Comparison of ENCODE assay signal across 18 cellular contexts in the genomic region with DNA sequence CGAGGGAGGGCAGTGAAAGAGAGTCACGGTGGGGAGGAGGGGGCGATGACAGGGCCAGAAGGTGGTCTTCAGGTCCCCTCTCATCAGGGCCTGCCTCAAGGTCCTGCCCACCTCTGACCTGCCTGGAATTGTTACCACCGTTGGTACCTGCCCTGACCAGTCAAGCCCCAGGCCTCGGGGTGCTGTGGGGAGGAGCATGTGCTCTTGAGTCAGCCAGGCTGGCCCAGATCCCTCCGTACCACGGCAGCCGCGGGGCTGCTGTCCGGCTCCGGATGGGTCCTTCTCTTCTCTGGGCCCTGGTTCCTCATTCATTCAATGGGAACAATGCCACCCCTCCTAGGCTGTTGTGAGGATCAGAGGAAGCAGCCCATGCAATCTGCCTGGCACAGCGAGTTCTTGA. TPM values are rescaled to one million over a fixed set of nuclear protein-coding genes. Genes with fewer than 3 reads are reported as not detected.
A peak's percentile ranks its signal among the peaks of the same experiment; 100 is the strongest.
DNase-seq lines count a peak whose midpoint lies in the region; ATAC-seq and TF ChIP-seq lines count a peak whose summit lies in the region.
"Had no signal": no experiment of that assay in that cellular context is flagged by ENCODE, and none has a peak within 500 bp of the region (broad histone marks: within the 10 kb centered on the region; RNA-seq: fewer than 3 reads in every experiment).

No MANE protein-coding gene starts in this region.

- ATAC-seq in HCT116: peak; percentile 35; the same call in 1 of the 2 replicates
- peak in 3 of 4 donors; percentile 17 to 27 (median 21) for ATAC-seq in right lobe of liver
- no peak for ATAC-seq in GM21381 (IDR thresholded peaks at IDR 0.05; ENCODE audit: unreplicated experiment)
- ATAC-seq: activated naive CD4-positive, alpha-beta T cell treated with anti-CD3 and anti-CD28 coated beads, Interleukin-2, amount 50 U/mL, for 72 hours had no signal

- TF ChIP-seq POLR2A in HCT116 (IDR thresholded peaks at IDR 0.05; ENCODE audit: borderline replicate concordance, extremely low read depth, insufficient read depth, insufficient read length): no peak
- TF ChIP-seq POLR2A in adrenal gland (IDR thresholded peaks at IDR 0.05): no peak
- no peak for TF ChIP-seq POLR2A in right lobe of liver (IDR thresholded peaks at IDR 0.05)
- no peak for TF ChIP-seq POLR2A in stomach (IDR thresholded peaks at IDR 0.05)

- no peaks in the 10 kb centered on the region for H3K4me1 ChIP-seq in HCT116 (ENCODE audit: control insufficient read depth in 1 of 2, insufficient read depth in 2 of 2, low read length in 2 of 2)
- no peaks in the 10 kb centered on the region for H3K4me1 ChIP-seq in adrenal gland (replicated peaks in 1 of 2)
- H3K4me1 ChIP-seq in right lobe of liver: peaks cover 0 to 6% (median 0%) of the 10 kb centered on the region in 4 donors
- no peaks in the 10 kb centered on the region for H3K4me1 ChIP-seq in stomach
- H3K4me1 ChIP-seq in colonic mucosa: no peaks in the 10 kb centered on the region
- H3K4me1 ChIP-seq: prostate gland had no signal

- CTCF ChIA-PET in HCT116 (lab: Charles Lee): no interaction called here

- no peak for TF ChIP-seq EP300 in stomach (IDR thresholded peaks at IDR 0.05)

- no peak overlapping the region for H3K4me2 ChIP-seq in HCT116 (ENCODE audit: low read length)
- H3K4me2 ChIP-seq: hepatocyte had no signal

- no peaks in the 10 kb centered on the region for H3K27me3 ChIP-seq in HCT116 (ENCODE audit: insufficient read depth, low read length)
- no peaks in the 10 kb centered on the region for H3K27me3 ChIP-seq in adrenal gland
- no peaks in the 10 kb centered on the region for H3K27me3 ChIP-seq in right lobe of liver
- no peaks in the 10 kb centered on the region for H3K27me3 ChIP-seq in stomach
- H3K27me3 ChIP-seq in colonic mucosa: no peaks in the 10 kb centered on the region
- H3K27me3 ChIP-seq: hepatocyte had no signal

- RAD21 ChIA-PET in HCT116 (lab: Charles Lee; ENCODE audit: low non-redundant PET in 1 of 2, low total read pairs in 2 of 2, uncharacterized antibody in 2 of 2, unreplicated experiment in 2 of 2): no interaction called here

- intact Hi-C loops in HCT116 (cut with micrococcal nuclease) (no loop called here), adrenal gland (cut with DNase I) (no loop called here), right lobe of liver (cut with DNase I) (no loop called here), stomach (cut with DNase I; ENCODE audit: low total_unique reads) (no loop called here), colonic mucosa (cut with DNase I) (no loop called here)

- POLR2A ChIA-PET in HCT116 (lab: Charles Lee): no interaction called here

- H4K20me1 ChIP-seq in HCT116 (ENCODE audit: insufficient read depth): no peaks in the 10 kb centered on the region

- H2AFZ ChIP-seq in HCT116 (ENCODE audit: low read depth, low read length, poor library complexity, severe bottlenecking): no peak overlapping the region
- H2AFZ ChIP-seq: hepatocyte had no signal

- no peaks in the 10 kb centered on the region for H3K9me2 ChIP-seq in HCT116 (ENCODE audit: insufficient read depth)

- TF ChIP-seq CTCF in HCT116 (IDR thresholded peaks at IDR 0.05 in 2 of 3, conservative IDR thresholded peaks at IDR 0.05 in 1 of 3; ENCODE audit: borderline replicate concordance in 1 of 3, insufficient read depth in 1 of 3, low read depth in 2 of 3, low read length in 2 of 3) (no peak), adrenal gland (IDR thresholded peaks at IDR 0.05) (no peak), right lobe of liver (IDR thresholded peaks at IDR 0.05) (no peak), stomach (IDR thresholded peaks at IDR 0.05) (no peak), colonic mucosa (IDR thresholded peaks at IDR 0.05) (no peak)

- H3K9ac ChIP-seq in HCT116 (ENCODE audit: low read length) (no peak overlapping the region), colonic mucosa (ENCODE audit: low read depth in 2 of 2, low read length in 2 of 2) (no peak overlapping the region)

- H3K4me3 ChIP-seq in HCT116 (replicated peaks in 1 of 2; ENCODE audit: low read depth in 1 of 2, low read length in 2 of 2) (no peak overlapping the region), adrenal gland (no peak overlapping the region), right lobe of liver (no peak overlapping the region), stomach (no peak overlapping the region), colonic mucosa (no peak overlapping the region)
- H3K4me3 ChIP-seq: hepatocyte, prostate gland had no signal

- DNase-seq in HCT116 (ENCODE audit: low read depth, low spot score) (no peak), adrenal gland (peak in 4 of 7 donors; percentile 47 to 59 (median 52)), right lobe of liver (peak in 1 of 3 donors; percentile 36), stomach (peak; percentile 24), colonic mucosa (no peak)
- DNase-seq in activated naive CD4-positive, alpha-beta T cell treated with anti-CD3 and anti-CD28 coated beads, Interleukin-2, amount 50 U/mL, for 16 hours: no peak
- DNase-seq: activated CD4-positive, alpha-beta T cell treated with anti-CD3 and anti-CD28 coated beads, Interleukin-2, amount 50 U/mL, for 48 hours; activated T-cell treated with anti-CD3 and anti-CD28 coated beads, Interleukin-2, amount 50 U/mL, for 1 hour; COR-L47; EL; mesendoderm; NCI-H1436 treated with DMSO at 0.1 percent for 48 hours; SIG-M5; WERI-Rb-1 had no signal

- no TSS peak for BruUV-seq in HCT116 (replicated peaks; lab: Mats Ljungman, UMichigan)

- H3K9me3 ChIP-seq in HCT116 (ENCODE audit: control insufficient read depth in 1 of 2, insufficient read depth in 1 of 2, low read depth in 1 of 2, low read length in 2 of 2): no peaks in the 10 kb centered on the region
- H3K9me3 ChIP-seq in adrenal gland (replicated peaks in 1 of 3): no peaks in the 10 kb centered on the region
- H3K9me3 ChIP-seq in right lobe of liver: no peaks in the 10 kb centered on the region
- H3K9me3 ChIP-seq in stomach: no peaks in the 10 kb centered on the region
- no peaks in the 10 kb centered on the region for H3K9me3 ChIP-seq in colonic mucosa
- H3K9me3 ChIP-seq: prostate gland had no signal

- 0 out of 4 replicates have a peak, but pooled peaks cover under 1 to 3% of the 10 kb centered on the region in 2 experiments for H3K36me3 ChIP-seq in HCT116 (ENCODE audit: control insufficient read depth in 1 of 2, insufficient read depth in 2 of 2, low read length in 2 of 2)
- H3K36me3 ChIP-seq in adrenal gland (replicated peaks in 1 of 2): no peaks in the 10 kb centered on the region
- no peaks in the 10 kb centered on the region for H3K36me3 ChIP-seq in right lobe of liver
- H3K36me3 ChIP-seq in stomach: peaks cover 0 to 19% (median 9%) of the 10 kb centered on the region in 4 donors
- no peaks in the 10 kb centered on the region for H3K36me3 ChIP-seq in colonic mucosa
- H3K36me3 ChIP-seq: prostate gland, WERI-Rb-1 had no signal

- 48 to 83% (median 70%) methylated on average over 5 to 12 of the region's 12 CpGs for WGBS in adrenal gland, 4 donors
- WGBS in right lobe of liver (ENCODE audit: insufficient coverage, low coverage, low lambda C conversion rate, missing lambda C conversion rate): 67% methylated on average over 3 of the region's 12 CpGs
- WGBS in stomach, 5 donors: 61 to 76% (median 70%) methylated on average over 5 to 12 of the region's 12 CpGs

- H3K27ac ChIP-seq in HCT116 (ENCODE audit: low read depth, low read length) (no peak overlapping the region), adrenal gland (no peak overlapping the region), right lobe of liver (no peak overlapping the region), stomach (no peak overlapping the region), colonic mucosa (no peak overlapping the region)
- H3K27ac ChIP-seq: hepatocyte, prostate gland, WERI-Rb-1 had no signal

- no peaks in the 10 kb centered on the region for H3K79me2 ChIP-seq in HCT116 (ENCODE audit: insufficient read depth, low read length)
- H3K79me2 ChIP-seq: hepatocyte had no signal

- no peak for TF ChIP-seq RAD21 in HCT116 (IDR thresholded peaks at IDR 0.05; ENCODE audit: low read depth)

TF ChIP-seq in HCT116, 20 proteins besides CTCF, POLR2A, EP300 and RAD21:
- TF ChIP-seq, protein P1, sequence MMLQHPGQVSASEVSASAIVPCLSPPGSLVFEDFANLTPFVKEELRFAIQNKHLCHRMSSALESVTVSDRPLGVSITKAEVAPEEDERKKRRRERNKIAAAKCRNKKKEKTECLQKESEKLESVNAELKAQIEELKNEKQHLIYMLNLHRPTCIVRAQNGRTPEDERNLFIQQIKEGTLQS (IDR thresholded peaks at IDR 0.05): no peak
- TF ChIP-seq POLR2AphosphoS5 (IDR thresholded peaks at IDR 0.05; ENCODE audit: low read depth, low read length): peak; percentile 7; the same call in 1 of the 2 replicates

RNA-seq across cellular contexts. Expression of gene SERINC2, which starts 22.0 kb away (rescaled TPM):
- 50.1 TPM for total RNA-seq in HCT116 (2021; ENCODE audit: unreplicated experiment)
- 90.0 and 93.0 TPM in 2 replicates for polyA plus RNA-seq in HCT116 (2012)
- 10 to 100 TPM; 12.5 to 35.8 (median 20.6) TPM for total RNA-seq in adrenal gland
- polyA plus RNA-seq in adrenal gland: 10 to 100 TPM in 2 of 3 donors, 1 to 10 TPM in 1; 8.3 to 34.0 (median 19.7) TPM
- 100 to 1,000 TPM in 3 of 6 experiments, 10 to 100 TPM in 3; 59.7 to 117 (median 86.9) TPM for total RNA-seq in right lobe of liver
- total RNA-seq in stomach: 100 to 1,000 TPM in 1 of 5 donors, 10 to 100 TPM in 4; 12.3 to 114 (median 92.0) TPM
- polyA plus RNA-seq in stomach: 10 to 100 TPM; 50.9 to 76.3 (median 55.6) TPM
- 100 to 1,000 TPM; 203 to 212 TPM for total RNA-seq in colonic mucosa

Comparison
In these comparisons a context has a peak if more than half of its experiments do, and no peak if none do; other contexts are left out.
1. DNase-seq: peak in adrenal gland (4 of 7) and stomach (single experiment); none in HCT116 (single experiment), activated naive CD4-positive, alpha-beta T cell treated with anti-CD3 and anti-CD28 coated beads, Interleukin-2, amount 50 U/mL, for 16 hours (single experiment) and colonic mucosa (single experiment).